ENCODE assay signal across 8 cellular contexts in genomic region chr4:37450309-37450708, GRCh38.
"Had no signal": no experiment of that assay in that cellular context is flagged by ENCODE, and none has a peak within 500 bp of the region (broad histone marks: within the 10 kb centered on the region; RNA-seq: fewer than 3 reads in every experiment).

No MANE protein-coding gene starts in this region.

- FAIRE-seq: G401.6, GM12878, GM12891, GM12892, GM18507, GM19239 had no signal

- ATAC-seq: GM12878 had no signal

- DNase-seq: GDM1, GF-D8 had no signal
